Comparison of ENCODE assay signal across 1 cellular context in the genomic region with DNA sequence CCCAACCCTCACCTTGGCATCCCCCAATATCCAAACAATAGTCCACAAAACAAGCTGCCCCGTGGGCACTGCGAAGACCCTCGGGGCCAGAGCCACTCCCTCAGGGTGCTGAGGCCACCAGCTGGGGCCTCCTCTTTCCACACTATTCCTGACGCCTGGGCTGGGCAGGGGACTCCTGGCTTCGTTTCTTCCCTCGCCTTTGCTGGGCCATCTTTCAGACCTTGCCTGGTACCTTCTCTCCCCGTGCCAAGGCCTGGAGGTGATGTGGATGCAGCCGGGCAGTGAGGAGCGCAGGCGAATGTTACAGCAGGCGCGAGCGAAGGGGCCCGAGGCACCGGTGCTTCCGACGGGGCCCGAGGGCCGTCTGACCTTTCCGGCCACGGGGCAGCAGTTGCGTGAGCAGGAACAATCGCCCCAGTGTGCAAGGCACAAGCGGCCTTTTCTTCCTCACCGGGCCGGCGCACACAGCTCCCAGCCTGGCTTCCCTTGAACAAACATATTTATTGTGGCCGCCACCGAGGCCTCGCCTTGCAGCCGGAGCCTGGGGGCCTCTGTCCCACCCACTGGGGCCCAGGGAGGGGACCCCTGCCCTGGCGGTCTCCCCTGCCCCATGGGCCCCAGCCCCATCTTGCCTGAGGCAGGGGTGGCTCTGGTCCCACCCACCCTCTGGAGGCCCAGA.
TF ChIP-seq lines count a peak whose summit lies in the region.

No MANE protein-coding gene starts in this region.

TF ChIP-seq in HepG2, 621 proteins besides CTCF, POLR2A, EP300 and RAD21 (continued from another document and continues in another):
- TF ChIP-seq, protein P1, sequence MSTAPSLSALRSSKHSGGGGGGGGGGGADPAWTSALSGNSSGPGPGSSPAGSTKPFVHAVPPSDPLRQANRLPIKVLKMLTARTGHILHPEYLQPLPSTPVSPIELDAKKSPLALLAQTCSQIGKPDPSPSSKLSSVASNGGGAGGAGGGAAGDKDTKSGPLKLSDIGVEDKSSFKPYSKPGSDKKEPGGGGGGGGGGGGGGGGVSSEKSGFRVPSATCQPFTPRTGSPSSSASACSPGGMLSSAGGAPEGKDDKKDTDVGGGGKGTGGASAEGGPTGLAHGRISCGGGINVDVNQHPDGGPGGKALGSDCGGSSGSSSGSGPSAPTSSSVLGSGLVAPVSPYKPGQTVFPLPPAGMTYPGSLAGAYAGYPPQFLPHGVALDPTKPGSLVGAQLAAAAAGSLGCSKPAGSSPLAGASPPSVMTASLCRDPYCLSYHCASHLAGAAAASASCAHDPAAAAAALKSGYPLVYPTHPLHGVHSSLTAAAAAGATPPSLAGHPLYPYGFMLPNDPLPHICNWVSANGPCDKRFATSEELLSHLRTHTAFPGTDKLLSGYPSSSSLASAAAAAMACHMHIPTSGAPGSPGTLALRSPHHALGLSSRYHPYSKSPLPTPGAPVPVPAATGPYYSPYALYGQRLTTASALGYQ (CRISPR knock-in tag; IDR thresholded peaks at IDR 0.05), result peak; percentile 97
- TF ChIP-seq ZSCAN22 (CRISPR knock-in tag; IDR thresholded peaks at IDR 0.05) (no peak), REL (CRISPR knock-in tag; conservative IDR thresholded peaks at IDR 0.05) (peak; percentile 59; the same call in 1 of the 2 replicates), ZNF501 (CRISPR knock-in tag; IDR thresholded peaks at IDR 0.05) (peak; percentile 40; the same call in 1 of the 2 replicates), TSC22D2 (CRISPR knock-in tag; IDR thresholded peaks at IDR 0.05; ENCODE audit: borderline replicate concordance) (peak; percentile 86), ERF (CRISPR knock-in tag; IDR thresholded peaks at IDR 0.05) (peak; percentile 81), ZNF562 (CRISPR knock-in tag; IDR thresholded peaks at IDR 0.05; ENCODE audit: borderline replicate concordance) (no peak), ZNF737 (CRISPR knock-in tag; IDR thresholded peaks at IDR 0.05; ENCODE audit: borderline replicate concordance) (no peak), SSRP1 (CRISPR knock-in tag; IDR thresholded peaks at IDR 0.05) (no peak), EED (CRISPR knock-in tag; IDR thresholded peaks at IDR 0.05) (no peak), ZBTB42 (CRISPR knock-in tag; IDR thresholded peaks at IDR 0.05) (peak; percentile 38; the same call in 1 of the 2 replicates), SETDB1 (CRISPR knock-in tag; IDR thresholded peaks at IDR 0.05; ENCODE audit: borderline replicate concordance) (no peak), KLF6 (CRISPR knock-in tag; IDR thresholded peaks at IDR 0.05) (peak; percentile 74), SMC3 (IDR thresholded peaks at IDR 0.05; ENCODE audit: low read length) (no peak), NCOA2 (CRISPR knock-in tag; IDR thresholded peaks at IDR 0.05) (peak; percentile 96), KLF12 (CRISPR knock-in tag; IDR thresholded peaks at IDR 0.05; ENCODE audit: borderline replicate concordance) (peak; percentile 64; the same call in 1 of the 2 replicates), EZH2 (conservative IDR thresholded peaks at IDR 0.05; ENCODE audit: low read depth, low read length) (no peak), ZNF83 (CRISPR knock-in tag; IDR thresholded peaks at IDR 0.05; ENCODE audit: borderline replicate concordance) (0 out of 2 replicates have a peak, but pooled peaks have one; percentile 22), ZNF674 (CRISPR knock-in tag; IDR thresholded peaks at IDR 0.05; ENCODE audit: low read depth) (peak; percentile 74; the same call in 1 of the 2 replicates), ZNF644 (CRISPR knock-in tag; IDR thresholded peaks at IDR 0.05; ENCODE audit: low read depth) (no peak), KDM6A (CRISPR knock-in tag; IDR thresholded peaks at IDR 0.05; ENCODE audit: low read depth) (peak; percentile 73), THAP11 (CRISPR knock-in tag; IDR thresholded peaks at IDR 0.05) (peak; percentile 80), MED8 (CRISPR knock-in tag; IDR thresholded peaks at IDR 0.05; ENCODE audit: insufficient replicate concordance) (peak; percentile 97), SRSF1 (optimal IDR thresholded peaks at IDR 0.05; ENCODE audit: low read depth, low read length) (peak; percentile 67), GFI1 (CRISPR knock-in tag; IDR thresholded peaks at IDR 0.05; ENCODE audit: borderline replicate concordance) (peak; percentile 61; the same call in 1 of the 2 replicates), ELF4 (CRISPR knock-in tag; IDR thresholded peaks at IDR 0.05; ENCODE audit: borderline replicate concordance) (0 out of 2 replicates have a peak, but pooled peaks have one; percentile 43), PRMT3 (CRISPR knock-in tag; IDR thresholded peaks at IDR 0.05; ENCODE audit: borderline replicate concordance, low read depth) (no peak), TAF1 (CRISPR knock-in tag; IDR thresholded peaks at IDR 0.05) (peak; percentile 95), RBAK (CRISPR knock-in tag; IDR thresholded peaks at IDR 0.05) (no peak; the same call in 1 of the 2 replicates), HOMEZ (CRISPR knock-in tag; IDR thresholded peaks at IDR 0.05; ENCODE audit: low read depth) (peak; percentile 29; the same call in 1 of the 2 replicates), ZNF136 (CRISPR knock-in tag; IDR thresholded peaks at IDR 0.05; ENCODE audit: low read depth) (peak; percentile 45; the same call in 1 of the 2 replicates), SOX5 (CRISPR knock-in tag; IDR thresholded peaks at IDR 0.05; ENCODE audit: borderline replicate concordance) (peak; percentile 95), CHD2 (IDR thresholded peaks at IDR 0.05; ENCODE audit: low read depth, low read length) (0 out of 2 replicates have a peak, but pooled peaks have one; percentile 16), ZFP36L1 (CRISPR knock-in tag; IDR thresholded peaks at IDR 0.05) (peak; percentile 67), HNF4A (CRISPR knock-in tag; IDR thresholded peaks at IDR 0.05) (peak; percentile 84), KLF15 (CRISPR knock-in tag; IDR thresholded peaks at IDR 0.05; ENCODE audit: borderline replicate concordance) (peak; percentile 51; the same call in 1 of the 2 replicates), TRIM24 (CRISPR knock-in tag; IDR thresholded peaks at IDR 0.05) (no peak), ZNF747 (CRISPR knock-in tag; IDR thresholded peaks at IDR 0.05; ENCODE audit: borderline replicate concordance) (peak; percentile 93), E2F2 (CRISPR knock-in tag; IDR thresholded peaks at IDR 0.05; ENCODE audit: borderline replicate concordance) (0 out of 2 replicates have a peak, but pooled peaks have one; percentile 45), ZNF746 (CRISPR knock-in tag; IDR thresholded peaks at IDR 0.05) (peak; percentile 70; the same call in 1 of the 2 replicates), HBP1 (CRISPR knock-in tag; IDR thresholded peaks at IDR 0.05; ENCODE audit: low read depth) (peak; percentile 73; the same call in 1 of the 2 replicates), ZNF549 (CRISPR knock-in tag; IDR thresholded peaks at IDR 0.05) (no peak), CEBPB (IDR thresholded peaks at IDR 0.05; ENCODE audit: borderline replicate concordance, low read depth, low read length) (peak; percentile 42; the same call in 1 of the 2 replicates), ZFYVE20 (CRISPR knock-in tag; IDR thresholded peaks at IDR 0.05; ENCODE audit: borderline replicate concordance, low read depth) (no peak), NR1H2 (CRISPR knock-in tag; IDR thresholded peaks at IDR 0.05; ENCODE audit: borderline replicate concordance, low read depth) (no peak), ZSCAN21 (CRISPR knock-in tag; IDR thresholded peaks at IDR 0.05; ENCODE audit: borderline replicate concordance) (peak; percentile 94), ZNF567 (CRISPR knock-in tag; IDR thresholded peaks at IDR 0.05; ENCODE audit: borderline replicate concordance) (0 out of 2 replicates have a peak, but pooled peaks have one; percentile 41)
- TF ChIP-seq, protein P2, sequence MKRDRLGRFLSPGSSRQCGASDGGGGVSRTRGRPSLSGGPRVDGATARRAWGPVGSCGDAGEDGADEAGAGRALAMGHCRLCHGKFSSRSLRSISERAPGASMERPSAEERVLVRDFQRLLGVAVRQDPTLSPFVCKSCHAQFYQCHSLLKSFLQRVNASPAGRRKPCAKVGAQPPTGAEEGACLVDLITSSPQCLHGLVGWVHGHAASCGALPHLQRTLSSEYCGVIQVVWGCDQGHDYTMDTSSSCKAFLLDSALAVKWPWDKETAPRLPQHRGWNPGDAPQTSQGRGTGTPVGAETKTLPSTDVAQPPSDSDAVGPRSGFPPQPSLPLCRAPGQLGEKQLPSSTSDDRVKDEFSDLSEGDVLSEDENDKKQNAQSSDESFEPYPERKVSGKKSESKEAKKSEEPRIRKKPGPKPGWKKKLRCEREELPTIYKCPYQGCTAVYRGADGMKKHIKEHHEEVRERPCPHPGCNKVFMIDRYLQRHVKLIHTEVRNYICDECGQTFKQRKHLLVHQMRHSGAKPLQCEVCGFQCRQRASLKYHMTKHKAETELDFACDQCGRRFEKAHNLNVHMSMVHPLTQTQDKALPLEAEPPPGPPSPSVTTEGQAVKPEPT (CRISPR knock-in tag; IDR thresholded peaks at IDR 0.05; ENCODE audit: low read depth), result no peak; the same call in 1 of the 2 replicates
- TF ChIP-seq, protein P3, sequence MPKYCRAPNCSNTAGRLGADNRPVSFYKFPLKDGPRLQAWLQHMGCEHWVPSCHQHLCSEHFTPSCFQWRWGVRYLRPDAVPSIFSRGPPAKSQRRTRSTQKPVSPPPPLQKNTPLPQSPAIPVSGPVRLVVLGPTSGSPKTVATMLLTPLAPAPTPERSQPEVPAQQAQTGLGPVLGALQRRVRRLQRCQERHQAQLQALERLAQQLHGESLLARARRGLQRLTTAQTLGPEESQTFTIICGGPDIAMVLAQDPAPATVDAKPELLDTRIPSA (CRISPR knock-in tag; IDR thresholded peaks at IDR 0.05; ENCODE audit: borderline replicate concordance), result no peak; the same call in 1 of the 2 replicates
- TF ChIP-seq, protein P4, sequence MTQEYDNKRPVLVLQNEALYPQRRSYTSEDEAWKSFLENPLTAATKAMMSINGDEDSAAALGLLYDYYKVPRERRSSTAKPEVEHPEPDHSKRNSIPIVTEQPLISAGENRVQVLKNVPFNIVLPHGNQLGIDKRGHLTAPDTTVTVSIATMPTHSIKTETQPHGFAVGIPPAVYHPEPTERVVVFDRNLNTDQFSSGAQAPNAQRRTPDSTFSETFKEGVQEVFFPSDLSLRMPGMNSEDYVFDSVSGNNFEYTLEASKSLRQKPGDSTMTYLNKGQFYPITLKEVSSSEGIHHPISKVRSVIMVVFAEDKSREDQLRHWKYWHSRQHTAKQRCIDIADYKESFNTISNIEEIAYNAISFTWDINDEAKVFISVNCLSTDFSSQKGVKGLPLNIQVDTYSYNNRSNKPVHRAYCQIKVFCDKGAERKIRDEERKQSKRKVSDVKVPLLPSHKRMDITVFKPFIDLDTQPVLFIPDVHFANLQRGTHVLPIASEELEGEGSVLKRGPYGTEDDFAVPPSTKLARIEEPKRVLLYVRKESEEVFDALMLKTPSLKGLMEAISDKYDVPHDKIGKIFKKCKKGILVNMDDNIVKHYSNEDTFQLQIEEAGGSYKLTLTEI (CRISPR knock-in tag; conservative IDR thresholded peaks at IDR 0.05), result no peak
- TF ChIP-seq, protein P5, sequence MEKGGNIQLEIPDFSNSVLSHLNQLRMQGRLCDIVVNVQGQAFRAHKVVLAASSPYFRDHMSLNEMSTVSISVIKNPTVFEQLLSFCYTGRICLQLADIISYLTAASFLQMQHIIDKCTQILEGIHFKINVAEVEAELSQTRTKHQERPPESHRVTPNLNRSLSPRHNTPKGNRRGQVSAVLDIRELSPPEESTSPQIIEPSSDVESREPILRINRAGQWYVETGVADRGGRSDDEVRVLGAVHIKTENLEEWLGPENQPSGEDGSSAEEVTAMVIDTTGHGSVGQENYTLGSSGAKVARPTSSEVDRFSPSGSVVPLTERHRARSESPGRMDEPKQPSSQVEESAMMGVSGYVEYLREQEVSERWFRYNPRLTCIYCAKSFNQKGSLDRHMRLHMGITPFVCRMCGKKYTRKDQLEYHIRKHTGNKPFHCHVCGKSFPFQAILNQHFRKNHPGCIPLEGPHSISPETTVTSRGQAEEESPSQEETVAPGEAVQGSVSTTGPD (CRISPR knock-in tag; IDR thresholded peaks at IDR 0.05), result peak; percentile 81
- TF ChIP-seq, protein P6, sequence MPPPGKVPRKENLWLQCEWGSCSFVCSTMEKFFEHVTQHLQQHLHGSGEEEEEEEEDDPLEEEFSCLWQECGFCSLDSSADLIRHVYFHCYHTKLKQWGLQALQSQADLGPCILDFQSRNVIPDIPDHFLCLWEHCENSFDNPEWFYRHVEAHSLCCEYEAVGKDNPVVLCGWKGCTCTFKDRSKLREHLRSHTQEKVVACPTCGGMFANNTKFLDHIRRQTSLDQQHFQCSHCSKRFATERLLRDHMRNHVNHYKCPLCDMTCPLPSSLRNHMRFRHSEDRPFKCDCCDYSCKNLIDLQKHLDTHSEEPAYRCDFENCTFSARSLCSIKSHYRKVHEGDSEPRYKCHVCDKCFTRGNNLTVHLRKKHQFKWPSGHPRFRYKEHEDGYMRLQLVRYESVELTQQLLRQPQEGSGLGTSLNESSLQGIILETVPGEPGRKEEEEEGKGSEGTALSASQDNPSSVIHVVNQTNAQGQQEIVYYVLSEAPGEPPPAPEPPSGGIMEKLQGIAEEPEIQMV (CRISPR knock-in tag; IDR thresholded peaks at IDR 0.05; ENCODE audit: low read depth), result peak; percentile 73; the same call in 1 of the 2 replicates
